Comparison of ENCODE assay signal across 24 cellular contexts in genomic region chr1:5009376-5010065, GRCh38.
"Had no signal": no experiment of that assay in that cellular context is flagged by ENCODE, and none has a peak within 500 bp of the region (broad histone marks: within the 10 kb centered on the region; RNA-seq: fewer than 3 reads in every experiment).

No MANE protein-coding gene starts in this region.

- DNase-seq: immature natural killer cell; islet precursor cell; left ventricle myocardium inferior; mesendoderm; midbrain; mucosa of descending colon; naive thymus-derived CD4-positive, alpha-beta T cell; right cardiac atrium; stimulated activated CD4-positive, alpha-beta T cell treated with anti-CD3 and anti-CD28 coated beads, Interleukin-12 subunit alpha, Interleukin-12 subunit beta, amount 100 ng/mL, for 4 hours; stimulated activated CD4-positive, alpha-beta T cell treated with anti-CD3 and anti-CD28 coated beads, Interleukin-15, amount 100 ng/mL, for 24 hours; stimulated activated CD4-positive, alpha-beta T cell treated with anti-CD3 and anti-CD28 coated beads, Interleukin-2, amount 100 ng/mL, for 24 hours; stimulated activated CD4-positive, alpha-beta T cell treated with anti-CD3 and anti-CD28 coated beads, Interleukin-4, amount 100 ng/mL, for 24 hours; stimulated activated naive CD4-positive, alpha-beta T cell; tibial artery; trophoblast cell; upper lobe of right lung had no signal

- H3K9ac ChIP-seq: parathyroid adenoma had no signal

- H3K9me3 ChIP-seq: left ventricle myocardium inferior, mucosa of descending colon, suprapubic skin, thoracic aorta, tibial artery, upper lobe of right lung had no signal

- H3K27me3 ChIP-seq: upper lobe of right lung had no signal

- H3K27ac ChIP-seq: left ventricle myocardium inferior, parathyroid adenoma, skin epidermis, suprapubic skin, thoracic aorta, tibial artery, upper lobe of right lung had no signal

- ATAC-seq: mucosa of descending colon; naive thymus-derived CD4-positive, alpha-beta T cell; natural killer cell treated with Interleukin-12 subunit alpha and Interleukin-12 subunit beta and Interleukin-15 and Interleukin-18, amount 100 ng/mL, for 72 hours; right cardiac atrium; sciatic nerve; stimulated activated effector memory CD8-positive, alpha-beta T cell treated with anti-CD3 and anti-CD28 coated beads, Interleukin-12 subunit alpha, Interleukin-12 subunit beta, amount 100 ng/mL, for 72 hours; upper lobe of right lung had no signal

- H3K4me1 ChIP-seq: left ventricle myocardium inferior, parathyroid adenoma, suprapubic skin, tibial artery, upper lobe of right lung had no signal

- H3K36me3 ChIP-seq: left ventricle myocardium inferior, suprapubic skin, thoracic aorta, tibial artery, upper lobe of right lung had no signal

- H3K4me3 ChIP-seq: left ventricle myocardium inferior, lung, mucosa of descending colon, skin epidermis, suprapubic skin, thoracic aorta, tibial artery, upper lobe of right lung had no signal
